1 cellular context compared by ENCODE assay signal in the genomic region with DNA sequence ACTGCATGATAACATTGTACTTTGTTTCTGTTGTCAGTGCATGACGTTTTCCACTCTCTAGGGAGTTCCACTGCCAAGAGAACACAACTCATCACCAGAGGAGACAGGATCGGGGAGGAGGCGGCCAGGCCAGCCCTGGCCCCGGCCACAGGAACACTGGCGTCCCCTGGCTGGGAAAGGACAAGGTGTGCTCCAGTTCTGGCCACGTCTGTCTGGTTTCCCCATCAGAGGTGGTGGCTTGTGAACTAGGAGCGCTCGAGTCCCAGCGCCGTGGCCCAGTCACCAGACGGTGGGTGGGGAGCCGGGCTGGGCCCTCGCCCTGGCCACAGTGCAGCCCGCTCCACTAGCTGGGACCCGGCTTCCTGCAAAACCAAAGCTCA.
TF ChIP-seq lines count a peak whose summit lies in the region.

No MANE protein-coding gene starts in this region.

TF ChIP-seq in K562, 482 proteins besides CTCF, POLR2A, EP300 and RAD21 (continued from another document):
- TF ChIP-seq, protein P1, sequence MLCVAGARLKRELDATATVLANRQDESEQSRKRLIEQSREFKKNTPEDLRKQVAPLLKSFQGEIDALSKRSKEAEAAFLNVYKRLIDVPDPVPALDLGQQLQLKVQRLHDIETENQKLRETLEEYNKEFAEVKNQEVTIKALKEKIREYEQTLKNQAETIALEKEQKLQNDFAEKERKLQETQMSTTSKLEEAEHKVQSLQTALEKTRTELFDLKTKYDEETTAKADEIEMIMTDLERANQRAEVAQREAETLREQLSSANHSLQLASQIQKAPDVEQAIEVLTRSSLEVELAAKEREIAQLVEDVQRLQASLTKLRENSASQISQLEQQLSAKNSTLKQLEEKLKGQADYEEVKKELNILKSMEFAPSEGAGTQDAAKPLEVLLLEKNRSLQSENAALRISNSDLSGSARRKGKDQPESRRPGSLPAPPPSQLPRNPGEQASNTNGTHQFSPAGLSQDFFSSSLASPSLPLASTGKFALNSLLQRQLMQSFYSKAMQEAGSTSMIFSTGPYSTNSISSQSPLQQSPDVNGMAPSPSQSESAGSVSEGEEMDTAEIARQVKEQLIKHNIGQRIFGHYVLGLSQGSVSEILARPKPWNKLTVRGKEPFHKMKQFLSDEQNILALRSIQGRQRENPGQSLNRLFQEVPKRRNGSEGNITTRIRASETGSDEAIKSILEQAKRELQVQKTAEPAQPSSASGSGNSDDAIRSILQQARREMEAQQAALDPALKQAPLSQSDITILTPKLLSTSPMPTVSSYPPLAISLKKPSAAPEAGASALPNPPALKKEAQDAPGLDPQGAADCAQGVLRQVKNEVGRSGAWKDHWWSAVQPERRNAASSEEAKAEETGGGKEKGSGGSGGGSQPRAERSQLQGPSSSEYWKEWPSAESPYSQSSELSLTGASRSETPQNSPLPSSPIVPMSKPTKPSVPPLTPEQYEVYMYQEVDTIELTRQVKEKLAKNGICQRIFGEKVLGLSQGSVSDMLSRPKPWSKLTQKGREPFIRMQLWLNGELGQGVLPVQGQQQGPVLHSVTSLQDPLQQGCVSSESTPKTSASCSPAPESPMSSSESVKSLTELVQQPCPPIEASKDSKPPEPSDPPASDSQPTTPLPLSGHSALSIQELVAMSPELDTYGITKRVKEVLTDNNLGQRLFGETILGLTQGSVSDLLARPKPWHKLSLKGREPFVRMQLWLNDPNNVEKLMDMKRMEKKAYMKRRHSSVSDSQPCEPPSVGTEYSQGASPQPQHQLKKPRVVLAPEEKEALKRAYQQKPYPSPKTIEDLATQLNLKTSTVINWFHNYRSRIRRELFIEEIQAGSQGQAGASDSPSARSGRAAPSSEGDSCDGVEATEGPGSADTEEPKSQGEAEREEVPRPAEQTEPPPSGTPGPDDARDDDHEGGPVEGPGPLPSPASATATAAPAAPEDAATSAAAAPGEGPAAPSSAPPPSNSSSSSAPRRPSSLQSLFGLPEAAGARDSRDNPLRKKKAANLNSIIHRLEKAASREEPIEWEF (CRISPR knock-in tag; IDR thresholded peaks at IDR 0.05): no peak
- TF ChIP-seq NFIC (IDR thresholded peaks at IDR 0.05) (no peak), RBM15 (IDR thresholded peaks at IDR 0.05; ENCODE audit: insufficient read depth, low read length) (no peak), BMI1 (IDR thresholded peaks at IDR 0.05; ENCODE audit: low read length) (no peak), PRPF4 (IDR thresholded peaks at IDR 0.05; ENCODE audit: insufficient read depth, low read depth, low read length, poor library complexity, severe bottlenecking) (no peak), IRF2 (CRISPR knock-in tag; IDR thresholded peaks at IDR 0.05) (no peak), SRSF3 (IDR thresholded peaks at IDR 0.05; ENCODE audit: insufficient read depth, low read length) (no peak), ZNF830 (CRISPR knock-in tag; IDR thresholded peaks at IDR 0.05) (no peak), CEBPB (tag; IDR thresholded peaks at IDR 0.05) (no peak), ZNF23 (CRISPR knock-in tag; IDR thresholded peaks at IDR 0.05) (no peak), RBFOX2 (IDR thresholded peaks at IDR 0.05; ENCODE audit: low read depth, low read length) (no peak), ZC3H8 (IDR thresholded peaks at IDR 0.05) (no peak), CREM (IDR thresholded peaks at IDR 0.05; ENCODE audit: low read depth) (no peak)
- TF ChIP-seq, protein P2, sequence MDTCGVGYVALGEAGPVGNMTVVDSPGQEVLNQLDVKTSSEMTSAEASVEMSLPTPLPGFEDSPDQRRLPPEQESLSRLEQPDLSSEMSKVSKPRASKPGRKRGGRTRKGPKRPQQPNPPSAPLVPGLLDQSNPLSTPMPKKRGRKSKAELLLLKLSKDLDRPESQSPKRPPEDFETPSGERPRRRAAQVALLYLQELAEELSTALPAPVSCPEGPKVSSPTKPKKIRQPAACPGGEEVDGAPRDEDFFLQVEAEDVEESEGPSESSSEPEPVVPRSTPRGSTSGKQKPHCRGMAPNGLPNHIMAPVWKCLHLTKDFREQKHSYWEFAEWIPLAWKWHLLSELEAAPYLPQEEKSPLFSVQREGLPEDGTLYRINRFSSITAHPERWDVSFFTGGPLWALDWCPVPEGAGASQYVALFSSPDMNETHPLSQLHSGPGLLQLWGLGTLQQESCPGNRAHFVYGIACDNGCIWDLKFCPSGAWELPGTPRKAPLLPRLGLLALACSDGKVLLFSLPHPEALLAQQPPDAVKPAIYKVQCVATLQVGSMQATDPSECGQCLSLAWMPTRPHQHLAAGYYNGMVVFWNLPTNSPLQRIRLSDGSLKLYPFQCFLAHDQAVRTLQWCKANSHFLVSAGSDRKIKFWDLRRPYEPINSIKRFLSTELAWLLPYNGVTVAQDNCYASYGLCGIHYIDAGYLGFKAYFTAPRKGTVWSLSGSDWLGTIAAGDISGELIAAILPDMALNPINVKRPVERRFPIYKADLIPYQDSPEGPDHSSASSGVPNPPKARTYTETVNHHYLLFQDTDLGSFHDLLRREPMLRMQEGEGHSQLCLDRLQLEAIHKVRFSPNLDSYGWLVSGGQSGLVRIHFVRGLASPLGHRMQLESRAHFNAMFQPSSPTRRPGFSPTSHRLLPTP (IDR thresholded peaks at IDR 0.05; ENCODE audit: borderline replicate concordance, extremely low read depth, insufficient read length): no peak
- TF ChIP-seq, protein P3, sequence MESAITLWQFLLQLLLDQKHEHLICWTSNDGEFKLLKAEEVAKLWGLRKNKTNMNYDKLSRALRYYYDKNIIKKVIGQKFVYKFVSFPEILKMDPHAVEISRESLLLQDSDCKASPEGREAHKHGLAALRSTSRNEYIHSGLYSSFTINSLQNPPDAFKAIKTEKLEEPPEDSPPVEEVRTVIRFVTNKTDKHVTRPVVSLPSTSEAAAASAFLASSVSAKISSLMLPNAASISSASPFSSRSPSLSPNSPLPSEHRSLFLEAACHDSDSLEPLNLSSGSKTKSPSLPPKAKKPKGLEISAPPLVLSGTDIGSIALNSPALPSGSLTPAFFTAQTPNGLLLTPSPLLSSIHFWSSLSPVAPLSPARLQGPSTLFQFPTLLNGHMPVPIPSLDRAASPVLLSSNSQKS (CRISPR knock-in tag; IDR thresholded peaks at IDR 0.05): no peak
- TF ChIP-seq, protein P4, sequence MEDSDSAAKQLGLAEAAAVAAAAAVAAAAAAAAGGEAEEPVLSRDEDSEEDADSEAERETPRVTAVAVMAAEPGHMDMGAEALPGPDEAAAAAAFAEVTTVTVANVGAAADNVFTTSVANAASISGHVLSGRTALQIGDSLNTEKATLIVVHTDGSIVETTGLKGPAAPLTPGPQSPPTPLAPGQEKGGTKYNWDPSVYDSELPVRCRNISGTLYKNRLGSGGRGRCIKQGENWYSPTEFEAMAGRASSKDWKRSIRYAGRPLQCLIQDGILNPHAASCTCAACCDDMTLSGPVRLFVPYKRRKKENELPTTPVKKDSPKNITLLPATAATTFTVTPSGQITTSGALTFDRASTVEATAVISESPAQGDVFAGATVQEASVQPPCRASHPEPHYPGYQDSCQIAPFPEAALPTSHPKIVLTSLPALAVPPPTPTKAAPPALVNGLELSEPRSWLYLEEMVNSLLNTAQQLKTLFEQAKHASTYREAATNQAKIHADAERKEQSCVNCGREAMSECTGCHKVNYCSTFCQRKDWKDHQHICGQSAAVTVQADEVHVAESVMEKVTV (CRISPR knock-in tag; IDR thresholded peaks at IDR 0.05): no peak
- TF ChIP-seq, protein P5, sequence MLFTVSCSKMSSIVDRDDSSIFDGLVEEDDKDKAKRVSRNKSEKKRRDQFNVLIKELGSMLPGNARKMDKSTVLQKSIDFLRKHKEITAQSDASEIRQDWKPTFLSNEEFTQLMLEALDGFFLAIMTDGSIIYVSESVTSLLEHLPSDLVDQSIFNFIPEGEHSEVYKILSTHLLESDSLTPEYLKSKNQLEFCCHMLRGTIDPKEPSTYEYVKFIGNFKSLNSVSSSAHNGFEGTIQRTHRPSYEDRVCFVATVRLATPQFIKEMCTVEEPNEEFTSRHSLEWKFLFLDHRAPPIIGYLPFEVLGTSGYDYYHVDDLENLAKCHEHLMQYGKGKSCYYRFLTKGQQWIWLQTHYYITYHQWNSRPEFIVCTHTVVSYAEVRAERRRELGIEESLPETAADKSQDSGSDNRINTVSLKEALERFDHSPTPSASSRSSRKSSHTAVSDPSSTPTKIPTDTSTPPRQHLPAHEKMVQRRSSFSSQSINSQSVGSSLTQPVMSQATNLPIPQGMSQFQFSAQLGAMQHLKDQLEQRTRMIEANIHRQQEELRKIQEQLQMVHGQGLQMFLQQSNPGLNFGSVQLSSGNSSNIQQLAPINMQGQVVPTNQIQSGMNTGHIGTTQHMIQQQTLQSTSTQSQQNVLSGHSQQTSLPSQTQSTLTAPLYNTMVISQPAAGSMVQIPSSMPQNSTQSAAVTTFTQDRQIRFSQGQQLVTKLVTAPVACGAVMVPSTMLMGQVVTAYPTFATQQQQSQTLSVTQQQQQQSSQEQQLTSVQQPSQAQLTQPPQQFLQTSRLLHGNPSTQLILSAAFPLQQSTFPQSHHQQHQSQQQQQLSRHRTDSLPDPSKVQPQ (CRISPR knock-in tag; IDR thresholded peaks at IDR 0.05; ENCODE audit: borderline replicate concordance): no peak
